Comparison of ENCODE assay signal across 10 cellular contexts in genomic region chr2:11517906-11518305, GRCh38. TPM values are rescaled to one million over a fixed set of nuclear protein-coding genes. Genes with fewer than 3 reads are reported as not detected.
"Had no signal": no experiment of that assay in that cellular context is flagged by ENCODE, and none has a peak within 500 bp of the region (broad histone marks: within the 10 kb centered on the region; RNA-seq: fewer than 3 reads in every experiment).

No MANE protein-coding gene starts in this region.

- H3K9ac ChIP-seq: GM23248, KMS-11 had no signal

- H3K4me1 ChIP-seq: HAP-1 had no signal

- H3K36me3 ChIP-seq: HAP-1 had no signal

- DNase-seq: GM23248, GOT3, H7, IMR-90, Karpas-422, KBM-7 had no signal

- ATAC-seq: HCT116 had no signal

- H3K9me3 ChIP-seq: HAP-1 had no signal

- H3K4me3 ChIP-seq: GM23248, HAP-1 had no signal

- H3K27ac ChIP-seq: GM23248, HL-60, KMS-11 had no signal

- H2AFZ ChIP-seq: GM23248 had no signal

- H3K4me2 ChIP-seq: KMS-11 had no signal

RNA-seq across cellular contexts. Expression of gene GREB1, which starts 15.9 kb away (rescaled TPM):
- total RNA-seq: GM23248, IMR-90 had no signal
- polyA plus RNA-seq: GM23248 had no signal
